Comparison of ENCODE assay signal across 1 cellular context in the genomic region with DNA sequence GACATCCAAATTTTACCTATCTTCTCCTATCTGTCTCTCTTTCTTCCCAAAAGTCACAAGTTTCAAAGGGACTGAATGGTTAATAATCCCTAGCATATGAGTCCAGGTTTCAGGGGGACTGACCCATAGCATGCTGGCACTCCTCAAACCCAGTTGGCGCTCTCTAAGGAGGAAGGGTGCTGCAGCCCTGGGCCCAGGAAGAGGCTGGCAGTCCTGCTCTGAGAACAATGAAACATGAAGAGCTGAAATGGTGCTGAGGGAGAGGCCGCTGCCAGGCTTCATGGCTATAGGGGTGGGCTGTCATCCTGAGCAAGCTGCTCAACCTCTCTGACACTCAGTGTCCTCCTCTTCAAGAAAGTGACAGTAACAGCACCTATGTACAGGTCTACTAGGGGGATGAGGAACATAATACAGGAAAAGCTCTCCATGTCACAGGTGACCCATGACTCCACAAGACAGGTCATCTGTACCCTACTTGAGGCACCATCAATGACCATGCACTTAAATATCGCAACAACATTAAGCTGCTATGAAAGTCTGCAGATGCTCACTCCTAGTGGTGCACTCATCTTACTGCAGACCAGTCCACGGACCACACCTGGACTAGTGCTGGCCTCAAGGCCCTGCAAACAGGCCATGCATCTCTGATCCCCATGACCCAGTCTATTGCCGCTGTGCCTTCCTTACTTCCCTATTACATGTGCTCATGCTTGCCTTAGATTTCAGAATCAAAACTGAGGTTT.
TF ChIP-seq lines count a peak whose summit lies in the region.

No MANE protein-coding gene starts in this region.

TF ChIP-seq in K562, 482 proteins besides CTCF, POLR2A, EP300 and RAD21 (continued from another document):
- TF ChIP-seq, protein P1, sequence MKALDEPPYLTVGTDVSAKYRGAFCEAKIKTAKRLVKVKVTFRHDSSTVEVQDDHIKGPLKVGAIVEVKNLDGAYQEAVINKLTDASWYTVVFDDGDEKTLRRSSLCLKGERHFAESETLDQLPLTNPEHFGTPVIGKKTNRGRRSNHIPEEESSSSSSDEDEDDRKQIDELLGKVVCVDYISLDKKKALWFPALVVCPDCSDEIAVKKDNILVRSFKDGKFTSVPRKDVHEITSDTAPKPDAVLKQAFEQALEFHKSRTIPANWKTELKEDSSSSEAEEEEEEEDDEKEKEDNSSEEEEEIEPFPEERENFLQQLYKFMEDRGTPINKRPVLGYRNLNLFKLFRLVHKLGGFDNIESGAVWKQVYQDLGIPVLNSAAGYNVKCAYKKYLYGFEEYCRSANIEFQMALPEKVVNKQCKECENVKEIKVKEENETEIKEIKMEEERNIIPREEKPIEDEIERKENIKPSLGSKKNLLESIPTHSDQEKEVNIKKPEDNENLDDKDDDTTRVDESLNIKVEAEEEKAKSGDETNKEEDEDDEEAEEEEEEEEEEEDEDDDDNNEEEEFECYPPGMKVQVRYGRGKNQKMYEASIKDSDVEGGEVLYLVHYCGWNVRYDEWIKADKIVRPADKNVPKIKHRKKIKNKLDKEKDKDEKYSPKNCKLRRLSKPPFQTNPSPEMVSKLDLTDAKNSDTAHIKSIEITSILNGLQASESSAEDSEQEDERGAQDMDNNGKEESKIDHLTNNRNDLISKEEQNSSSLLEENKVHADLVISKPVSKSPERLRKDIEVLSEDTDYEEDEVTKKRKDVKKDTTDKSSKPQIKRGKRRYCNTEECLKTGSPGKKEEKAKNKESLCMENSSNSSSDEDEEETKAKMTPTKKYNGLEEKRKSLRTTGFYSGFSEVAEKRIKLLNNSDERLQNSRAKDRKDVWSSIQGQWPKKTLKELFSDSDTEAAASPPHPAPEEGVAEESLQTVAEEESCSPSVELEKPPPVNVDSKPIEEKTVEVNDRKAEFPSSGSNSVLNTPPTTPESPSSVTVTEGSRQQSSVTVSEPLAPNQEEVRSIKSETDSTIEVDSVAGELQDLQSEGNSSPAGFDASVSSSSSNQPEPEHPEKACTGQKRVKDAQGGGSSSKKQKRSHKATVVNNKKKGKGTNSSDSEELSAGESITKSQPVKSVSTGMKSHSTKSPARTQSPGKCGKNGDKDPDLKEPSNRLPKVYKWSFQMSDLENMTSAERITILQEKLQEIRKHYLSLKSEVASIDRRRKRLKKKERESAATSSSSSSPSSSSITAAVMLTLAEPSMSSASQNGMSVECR (CRISPR knock-in tag; IDR thresholded peaks at IDR 0.05) = no peak
- TF ChIP-seq TEAD2 (tag; IDR thresholded peaks at IDR 0.05) (no peak), HIVEP1 (CRISPR knock-in tag; IDR thresholded peaks at IDR 0.05) (no peak), FOXK1 (CRISPR knock-in tag; IDR thresholded peaks at IDR 0.05; ENCODE audit: borderline replicate concordance) (no peak), MYNN (IDR thresholded peaks at IDR 0.05) (no peak), MYNN (CRISPR knock-in tag; IDR thresholded peaks at IDR 0.05) (no peak), BRF1 (IDR thresholded peaks at IDR 0.05; ENCODE audit: borderline replicate concordance, extremely low read depth, insufficient read length) (no peak), EWSR1 (IDR thresholded peaks at IDR 0.05; ENCODE audit: borderline replicate concordance, low read depth, partially characterized antibody) (no peak), CC2D1A (IDR thresholded peaks at IDR 0.05) (no peak)
- TF ChIP-seq, protein P2, sequence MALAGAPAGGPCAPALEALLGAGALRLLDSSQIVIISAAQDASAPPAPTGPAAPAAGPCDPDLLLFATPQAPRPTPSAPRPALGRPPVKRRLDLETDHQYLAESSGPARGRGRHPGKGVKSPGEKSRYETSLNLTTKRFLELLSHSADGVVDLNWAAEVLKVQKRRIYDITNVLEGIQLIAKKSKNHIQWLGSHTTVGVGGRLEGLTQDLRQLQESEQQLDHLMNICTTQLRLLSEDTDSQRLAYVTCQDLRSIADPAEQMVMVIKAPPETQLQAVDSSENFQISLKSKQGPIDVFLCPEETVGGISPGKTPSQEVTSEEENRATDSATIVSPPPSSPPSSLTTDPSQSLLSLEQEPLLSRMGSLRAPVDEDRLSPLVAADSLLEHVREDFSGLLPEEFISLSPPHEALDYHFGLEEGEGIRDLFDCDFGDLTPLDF (CRISPR knock-in tag; IDR thresholded peaks at IDR 0.05) = no peak
- TF ChIP-seq, protein P3, sequence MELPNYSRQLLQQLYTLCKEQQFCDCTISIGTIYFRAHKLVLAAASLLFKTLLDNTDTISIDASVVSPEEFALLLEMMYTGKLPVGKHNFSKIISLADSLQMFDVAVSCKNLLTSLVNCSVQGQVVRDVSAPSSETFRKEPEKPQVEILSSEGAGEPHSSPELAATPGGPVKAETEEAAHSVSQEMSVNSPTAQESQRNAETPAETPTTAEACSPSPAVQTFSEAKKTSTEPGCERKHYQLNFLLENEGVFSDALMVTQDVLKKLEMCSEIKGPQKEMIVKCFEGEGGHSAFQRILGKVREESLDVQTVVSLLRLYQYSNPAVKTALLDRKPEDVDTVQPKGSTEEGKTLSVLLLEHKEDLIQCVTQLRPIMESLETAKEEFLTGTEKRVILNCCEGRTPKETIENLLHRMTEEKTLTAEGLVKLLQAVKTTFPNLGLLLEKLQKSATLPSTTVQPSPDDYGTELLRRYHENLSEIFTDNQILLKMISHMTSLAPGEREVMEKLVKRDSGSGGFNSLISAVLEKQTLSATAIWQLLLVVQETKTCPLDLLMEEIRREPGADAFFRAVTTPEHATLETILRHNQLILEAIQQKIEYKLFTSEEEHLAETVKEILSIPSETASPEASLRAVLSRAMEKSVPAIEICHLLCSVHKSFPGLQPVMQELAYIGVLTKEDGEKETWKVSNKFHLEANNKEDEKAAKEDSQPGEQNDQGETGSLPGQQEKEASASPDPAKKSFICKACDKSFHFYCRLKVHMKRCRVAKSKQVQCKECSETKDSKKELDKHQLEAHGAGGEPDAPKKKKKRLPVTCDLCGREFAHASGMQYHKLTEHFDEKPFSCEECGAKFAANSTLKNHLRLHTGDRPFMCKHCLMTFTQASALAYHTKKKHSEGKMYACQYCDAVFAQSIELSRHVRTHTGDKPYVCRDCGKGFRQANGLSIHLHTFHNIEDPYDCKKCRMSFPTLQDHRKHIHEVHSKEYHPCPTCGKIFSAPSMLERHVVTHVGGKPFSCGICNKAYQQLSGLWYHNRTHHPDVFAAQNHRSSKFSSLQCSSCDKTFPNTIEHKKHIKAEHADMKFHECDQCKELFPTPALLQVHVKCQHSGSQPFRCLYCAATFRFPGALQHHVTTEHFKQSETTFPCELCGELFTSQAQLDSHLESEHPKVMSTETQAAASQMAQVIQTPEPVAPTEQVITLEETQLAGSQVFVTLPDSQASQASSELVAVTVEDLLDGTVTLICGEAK (IDR thresholded peaks at IDR 0.05) = no peak
- TF ChIP-seq, protein P3 (CRISPR knock-in tag; IDR thresholded peaks at IDR 0.05) = no peak
